22 cellular contexts compared by ENCODE assay signal in the genomic region with DNA sequence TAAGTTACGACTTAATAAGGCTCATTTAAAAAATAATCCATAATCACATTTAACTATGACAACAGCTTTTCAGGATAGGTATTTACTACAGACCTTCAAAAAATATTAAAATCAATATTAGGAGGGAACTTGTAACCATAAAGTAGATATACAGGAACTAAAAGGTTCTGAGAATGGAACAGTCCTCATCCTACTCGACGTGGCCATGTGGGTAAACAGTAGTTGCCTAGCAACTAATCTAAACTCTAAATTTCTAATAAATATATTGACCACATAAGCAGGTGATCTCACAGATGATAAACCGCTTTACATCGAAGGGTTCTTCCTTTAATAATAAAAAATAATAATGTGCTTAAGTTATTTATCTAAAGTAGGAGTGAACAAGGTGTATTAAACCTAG. TPM values are rescaled to one million over a fixed set of nuclear protein-coding genes. Genes with fewer than 3 reads are reported as not detected.
DNase-seq lines count a peak whose midpoint lies in the region; ATAC-seq and TF ChIP-seq lines count a peak whose summit lies in the region.
"Had no signal": no experiment of that assay in that cellular context is flagged by ENCODE, and none has a peak within 500 bp of the region (broad histone marks: within the 10 kb centered on the region; RNA-seq: fewer than 3 reads in every experiment).

No MANE protein-coding gene starts in this region.

- H3K4me1 Mint-ChIP-seq in effector memory CD8-positive, alpha-beta T cell (ENCODE audit: low read depth in 2 of 2): peaks cover 20 to 38% of the 10 kb centered on the region in 2 donors
- H3K4me1 Mint-ChIP-seq: endodermal cell had no signal

- DNase-seq in NCI-H748 (lab: John Stamatoyannopoulos, UW; ENCODE audit: unreplicated experiment) (peak; percentile 14), NCI-H748 treated with DMSO at 0.1 percent for 48 hours (lab: John Stamatoyannopoulos, UW) (no peak), SK-MEL-5 (ENCODE audit: low read depth, low spot score) (peak; percentile 46), suprapubic skin (ENCODE audit: low spot score in 2 of 2) (no peak), lower leg skin (ENCODE audit: low spot score in 2 of 2) (no peak)
- DNase-seq in effector memory CD8-positive, alpha-beta T cell: no peak
- no peak for DNase-seq in NK-92 treated with Interleukin-12 subunit alpha and Interleukin-12 subunit beta, amount 100 ng/mL, for 24 hours (lab: John Stamatoyannopoulos, UW)
- DNase-seq: activated CD4-positive, alpha-beta T cell treated with anti-CD3 and anti-CD28 coated beads for 4 hours; cerebellar nuclear complex; DMS79 treated with DMSO at 0.1 percent for 48 hours; endodermal cell; H9; heart left ventricle; left ventricle myocardium inferior; NCI-H2171; NCI-H774; right cardiac atrium; stimulated activated naive CD4-positive, alpha-beta T cell; upper lobe of left lung had no signal

- peak overlapping the region; percentile 3 for H3K27ac ChIP-seq in suprapubic skin

- intact Hi-C loops in lower leg skin (cut with DNase I; ENCODE audit: low total_unique reads): no loop called here

- H3K4me3 Mint-ChIP-seq in effector memory CD8-positive, alpha-beta T cell: no peak overlapping the region
- H3K4me3 Mint-ChIP-seq: endodermal cell, H9 had no signal

- peaks cover 0 to 1% of the 10 kb centered on the region in 2 donors for H3K9me3 Mint-ChIP-seq in effector memory CD8-positive, alpha-beta T cell

- in situ Hi-C loops in SK-MEL-5 (cut with HindIII; ENCODE audit: low pct_unique_long_range_greater_than_20kb, low sequenced_read_pairs): no loop called here

- peaks cover 4% of the 10 kb centered on the region for H3K36me3 Mint-ChIP-seq in effector memory CD8-positive, alpha-beta T cell (ENCODE audit: insufficient read depth)

- H3K27ac Mint-ChIP-seq in effector memory CD8-positive, alpha-beta T cell: peak overlapping the region; percentile 86 to 89

- TF ChIP-seq EP300 in suprapubic skin (IDR thresholded peaks at IDR 0.05): no peak

- TF ChIP-seq CTCF in suprapubic skin (IDR thresholded peaks at IDR 0.05) (no peak), lower leg skin (IDR thresholded peaks at IDR 0.05) (no peak)

- H3K27me3 Mint-ChIP-seq in effector memory CD8-positive, alpha-beta T cell: no peaks in the 10 kb centered on the region

- H3K27me3 ChIP-seq in suprapubic skin: peaks cover 4% of the 10 kb centered on the region
- H3K27me3 ChIP-seq: BLaER1 treated with 17β-estradiol and CSF1 and Interleukin-3, amounts not matched to agents 10 nM and 100 nM; heart left ventricle; upper lobe of left lung had no signal

- 75% methylated on average over 5 of the region's 5 CpGs for WGBS in suprapubic skin
- WGBS in lower leg skin, 2 donors: 73 to 75% methylated on average over 5 of the region's 5 CpGs

- no peaks in the 10 kb centered on the region for H3K36me3 ChIP-seq in suprapubic skin
- H3K36me3 ChIP-seq: heart left ventricle, left ventricle myocardium inferior, upper lobe of left lung had no signal

- peaks cover 3% of the 10 kb centered on the region for H3K4me1 ChIP-seq in suprapubic skin

- no peak for TF ChIP-seq POLR2A in suprapubic skin (IDR thresholded peaks at IDR 0.05)
- TF ChIP-seq POLR2A in lower leg skin (IDR thresholded peaks at IDR 0.05): no peak

- H3K4me3 ChIP-seq in suprapubic skin (no peak overlapping the region), lower leg skin (ENCODE audit: low read depth, poor library complexity, severe bottlenecking) (no peak overlapping the region)
- H3K4me3 ChIP-seq: BLaER1 treated with 17β-estradiol and CSF1 and Interleukin-3, amounts not matched to agents 10 nM and 100 nM; left ventricle myocardium inferior; upper lobe of left lung had no signal

- peaks cover 3% of the 10 kb centered on the region for H3K9me3 ChIP-seq in suprapubic skin

- peak; percentile 40 for ATAC-seq in effector memory CD8-positive, alpha-beta T cell (replicated peaks)
- no peak for ATAC-seq in HG02588 (IDR thresholded peaks at IDR 0.05; ENCODE audit: unreplicated experiment)
- ATAC-seq: Panc1 had no signal

RNA-seq across cellular contexts. Expression of gene AKT3, which starts 7.9 kb away (rescaled TPM):
- total RNA-seq in SK-MEL-5 (2014; rRNA removed; shearing (Covaris generic)): 29.3 and 35.7 TPM in 2 replicates
- 22.7 and 27.2 TPM in 2 replicates for polyA plus RNA-seq in SK-MEL-5 (2015; cell fraction: cytosol; rRNA removed)
- polyA plus RNA-seq in SK-MEL-5 (2015; cell fraction: nucleus; rRNA removed): 17.6 TPM in 2 replicates
- total RNA-seq in suprapubic skin: 10 to 100 TPM in 2 of 4 donors, 1 to 10 TPM in 2; 3.8 to 31.7 (median 8.6) TPM
- 10 to 100 TPM in 2 of 4 donors, 1 to 10 TPM in 2; 7.8 to 16.3 (median 10.4) TPM for total RNA-seq in lower leg skin

Comparison
In these comparisons a context has a peak if more than half of its experiments do, and no peak if none do; other contexts are left out.
1. DNase-seq: peak in NCI-H748 (single experiment) and SK-MEL-5 (single experiment); none in NCI-H748 treated with DMSO at 0.1 percent for 48 hours (single experiment), effector memory CD8-positive, alpha-beta T cell (0 of 3), suprapubic skin (0 of 2), NK-92 treated with Interleukin-12 subunit alpha and Interleukin-12 subunit beta, amount 100 ng/mL, for 24 hours (single experiment) and lower leg skin (0 of 2).